In genomic region chr1:203607169-203607873, GRCh38 we compare ENCODE assay signal across 8 cellular contexts. TPM values are rescaled to one million over a fixed set of nuclear protein-coding genes. Genes with fewer than 3 reads are reported as not detected.
A peak's percentile ranks its signal among the peaks of the same experiment; 100 is the strongest.
DNase-seq lines count a peak whose midpoint lies in the region; ATAC-seq and TF ChIP-seq lines count a peak whose summit lies in the region.

No MANE protein-coding gene starts in this region.

- DNase-seq in ACHN (peak; percentile 81), LHCN-M2 (ENCODE audit: low read depth) (peak; percentile 89), dermis blood vessel endothelial cell (peak; percentile 88), renal cortical epithelial cell (ENCODE audit: low read depth) (peak; percentile 93), lower leg skin (ENCODE audit: low spot score in 2 of 2) (no peak), NCI-H1105 treated with DMSO at 0.1 percent for 48 hours (lab: John Stamatoyannopoulos, UW) (no peak)
- DNase-seq in activated CD4-positive, alpha-beta T cell treated with anti-CD3 and anti-CD28 coated beads for 1 hour = peak; percentile 44

- ATAC-seq in HG03354 (IDR thresholded peaks at IDR 0.05; ENCODE audit: poor library complexity, severe bottlenecking, unreplicated experiment) = no peak

- intact Hi-C loops in lower leg skin (cut with DNase I; ENCODE audit: low total_unique reads) = no loop called here

- no peak for TF ChIP-seq POLR2A in lower leg skin (IDR thresholded peaks at IDR 0.05)

- WGBS in lower leg skin, 2 donors = 68 to 73% methylated on average over 8 of the region's 8 CpGs

- in situ Hi-C loops in ACHN (cut with HindIII; ENCODE audit: low pct_ligation_motif_present, low pct_unique_long_range_greater_than_20kb, low sequenced_read_pairs) = no loop called here

- no peak overlapping the region for H3K4me3 ChIP-seq in lower leg skin (ENCODE audit: low read depth, poor library complexity, severe bottlenecking)

- TF ChIP-seq CTCF in lower leg skin (IDR thresholded peaks at IDR 0.05) = no peak

RNA-seq across cellular contexts. Expression of gene ATP2B4, which starts 19.3 kb away (rescaled TPM):
- 24.8 and 25.8 TPM in 2 replicates for total RNA-seq in LHCN-M2 (2014; rRNA removed)
- polyA plus RNA-seq in LHCN-M2 (2012) = 17.4 TPM
- total RNA-seq in dermis blood vessel endothelial cell = 108 and 145 TPM in 2 replicates
- total RNA-seq in renal cortical epithelial cell = 59.4 and 131 TPM in 2 replicates
- total RNA-seq in lower leg skin = 100 to 1,000 TPM; 128 to 140 (median 132) TPM

Comparison
In these comparisons a context has a peak if more than half of its experiments do, and no peak if none do; other contexts are left out.
1. DNase-seq: peak in ACHN (single experiment), LHCN-M2 (single experiment), activated CD4-positive, alpha-beta T cell treated with anti-CD3 and anti-CD28 coated beads for 1 hour (single experiment), dermis blood vessel endothelial cell (single experiment) and renal cortical epithelial cell (single experiment); none in lower leg skin (0 of 2) and NCI-H1105 treated with DMSO at 0.1 percent for 48 hours (single experiment).